8 cellular contexts compared by ENCODE assay signal in genomic region chr10:123043409-123043925, GRCh38. TPM values are rescaled to one million over a fixed set of nuclear protein-coding genes. Genes with fewer than 3 reads are reported as not detected.
A peak's percentile ranks its signal among the peaks of the same experiment; 100 is the strongest.
DNase-seq lines count a peak whose midpoint lies in the region; ATAC-seq and TF ChIP-seq lines count a peak whose summit lies in the region.

No MANE protein-coding gene starts in this region.

- H3K4me1 ChIP-seq in OCI-LY1 (ENCODE audit: insufficient read depth, low read length, severe bottlenecking), result no peaks in the 10 kb centered on the region

- no peaks in the 10 kb centered on the region for H4K20me1 ChIP-seq in OCI-LY1 (ENCODE audit: insufficient read depth, low read length)

- H3K79me2 ChIP-seq in OCI-LY1 (ENCODE audit: insufficient read depth, low read length), result no peaks in the 10 kb centered on the region

- H3K4me3 ChIP-seq in OCI-LY1 (ENCODE audit: low read depth, low read length, poor library complexity, severe bottlenecking), result no peak overlapping the region

- H3K36me3 ChIP-seq in OCI-LY1 (ENCODE audit: insufficient read depth, low read length), result no peaks in the 10 kb centered on the region

- H3K27ac ChIP-seq in OCI-LY1 (ENCODE audit: low read depth, low read length, poor library complexity, severe bottlenecking), result no peak overlapping the region

- no peaks in the 10 kb centered on the region for H3K27me3 ChIP-seq in OCI-LY1 (ENCODE audit: insufficient read depth, low read length)

- DNase-seq in COLO829 (ENCODE audit: low spot score) (peak; percentile 35), HuH-7.5 (ENCODE audit: low spot score) (peak; percentile 33), globus pallidus (ENCODE audit: low spot score) (peak; percentile 82), renal cortical epithelial cell (ENCODE audit: low read depth) (peak; percentile 66)
- peak; percentile 4 for DNase-seq in activated effector memory CD4-positive, alpha-beta T cell treated with Interleukin-2 at 50 U/mL for 16 hours

- peak; percentile 57 for ATAC-seq in GM19452 (IDR thresholded peaks at IDR 0.05; ENCODE audit: unreplicated experiment)
- ATAC-seq in GM18861 (IDR thresholded peaks at IDR 0.05; ENCODE audit: unreplicated experiment), result no peak

- peak; percentile 90 for TF ChIP-seq CTCF in OCI-LY1 (IDR thresholded peaks at IDR 0.05; ENCODE audit: low read length)

- H3K9me3 ChIP-seq in OCI-LY1 (ENCODE audit: low read length), result no peaks in the 10 kb centered on the region

- no peaks in the 10 kb centered on the region for H3K9me2 ChIP-seq in OCI-LY1 (ENCODE audit: low read depth, low read length)

- no peak overlapping the region for H3K9ac ChIP-seq in OCI-LY1 (ENCODE audit: low read length)

- H2AFZ ChIP-seq in OCI-LY1 (ENCODE audit: low read length), result no peak overlapping the region

- no peak overlapping the region for H3K4me2 ChIP-seq in OCI-LY1 (ENCODE audit: low read length)

- no peaks in the 10 kb centered on the region for H3F3A ChIP-seq in OCI-LY1 (ENCODE audit: insufficient read depth, low read length)

RNA-seq across cellular contexts. Expression of gene ACADSB, which starts 34.7 kb away (rescaled TPM):
- 4.2 and 11.0 TPM in 2 replicates for total RNA-seq in renal cortical epithelial cell

RNA-seq across cellular contexts. Expression of gene IKZF5, which starts 34.9 kb away (rescaled TPM):
- total RNA-seq in renal cortical epithelial cell, result 3.3 and 5.3 TPM in 2 replicates

Comparison
In these comparisons a context has a peak if more than half of its experiments do, and no peak if none do; other contexts are left out.
1. DNase-seq: peak in every context shown above with its lines; median percentile 82 in globus pallidus; 66 in renal cortical epithelial cell; 35 in COLO829; 33 in HuH-7.5; 4 in activated effector memory CD4-positive, alpha-beta T cell treated with Interleukin-2 at 50 U/mL for 16 hours.